ENCODE assay signal across 11 cellular contexts in the genomic region with DNA sequence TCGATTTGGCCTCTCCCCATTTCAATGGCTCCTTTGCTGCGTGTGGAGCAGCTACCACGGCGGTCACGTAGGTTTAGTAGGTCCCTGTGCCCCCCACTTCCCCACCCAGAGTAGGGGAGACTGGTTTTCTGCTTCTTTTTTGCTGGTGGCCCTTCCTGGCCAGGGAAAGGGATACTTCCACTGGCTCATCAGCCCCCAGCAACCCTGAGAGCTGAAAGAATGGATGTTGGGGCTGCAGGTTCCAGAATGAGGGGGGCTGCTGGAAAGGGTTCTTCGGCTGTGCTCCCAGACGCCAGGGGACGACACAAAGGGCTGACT.
DNase-seq lines count a peak whose midpoint lies in the region; TF ChIP-seq lines count a peak whose summit lies in the region.
"Had no signal": no experiment of that assay in that cellular context is flagged by ENCODE, and none has a peak within 500 bp of the region (broad histone marks: within the 10 kb centered on the region; RNA-seq: fewer than 3 reads in every experiment).

No MANE protein-coding gene starts in this region.

- no peak for TF ChIP-seq CTCF in suprapubic skin (IDR thresholded peaks at IDR 0.05)

- H3K27me3 Mint-ChIP-seq in activated CD4-positive, alpha-beta T cell treated with anti-CD3 and anti-CD28 coated beads, Interleukin-2, amount 10 ng/mL, durations not matched to agents 7 days and 5 days, result no peaks in the 10 kb centered on the region
- H3K27me3 Mint-ChIP-seq in activated CD4-positive, alpha-beta memory T cell treated with anti-CD3 and anti-CD28 coated beads for 36 hours, result no peaks in the 10 kb centered on the region

- H3K36me3 Mint-ChIP-seq in activated CD4-positive, alpha-beta T cell treated with anti-CD3 and anti-CD28 coated beads, Interleukin-2, amount 10 ng/mL, durations not matched to agents 7 days and 5 days (ENCODE audit: low read depth), result peaks cover 4% of the 10 kb centered on the region
- peaks cover 3% of the 10 kb centered on the region for H3K36me3 Mint-ChIP-seq in activated CD4-positive, alpha-beta memory T cell treated with anti-CD3 and anti-CD28 coated beads for 36 hours
- H3K36me3 Mint-ChIP-seq: activated naive CD4-positive, alpha-beta T cell treated with anti-CD3 and anti-CD28 coated beads, Interleukin-2, amount 50 U/mL, for 72 hours had no signal

- peak overlapping the region; percentile 83 for H3K4me3 ChIP-seq in suprapubic skin

- no peaks in the 10 kb centered on the region for H3K36me3 ChIP-seq in suprapubic skin

- no peaks in the 10 kb centered on the region for H3K9me3 Mint-ChIP-seq in activated CD4-positive, alpha-beta T cell treated with anti-CD3 and anti-CD28 coated beads, Interleukin-2, amount 10 ng/mL, durations not matched to agents 7 days and 5 days
- H3K9me3 Mint-ChIP-seq in activated CD4-positive, alpha-beta memory T cell treated with anti-CD3 and anti-CD28 coated beads for 36 hours, result no peaks in the 10 kb centered on the region
- H3K9me3 Mint-ChIP-seq: activated naive CD4-positive, alpha-beta T cell treated with anti-CD3 and anti-CD28 coated beads, Interleukin-2, amount 50 U/mL, for 72 hours had no signal

- H3K4me1 ChIP-seq in suprapubic skin, result peaks cover 95% of the 10 kb centered on the region

- no peak for TF ChIP-seq POLR2A in suprapubic skin (IDR thresholded peaks at IDR 0.05)

- H3K4me1 Mint-ChIP-seq in activated CD4-positive, alpha-beta T cell treated with anti-CD3 and anti-CD28 coated beads, Interleukin-2, amount 10 ng/mL, durations not matched to agents 7 days and 5 days, result peaks cover 61% of the 10 kb centered on the region
- peaks cover 49% of the 10 kb centered on the region for H3K4me1 Mint-ChIP-seq in activated CD4-positive, alpha-beta memory T cell treated with anti-CD3 and anti-CD28 coated beads for 36 hours (ENCODE audit: low read depth)

- DNase-seq in activated CD4-positive, alpha-beta T cell treated with anti-CD3 and anti-CD28 coated beads, Interleukin-2, amount 10 ng/mL, durations not matched to agents 7 days and 5 days, result no peak
- no peak for DNase-seq in activated CD4-positive, alpha-beta T cell treated with anti-CD3 and anti-CD28 coated beads, Interleukin-2, amount 50 U/mL, for 4 hours
- no peak for DNase-seq in activated CD4-positive, alpha-beta memory T cell treated with anti-CD3 and anti-CD28 coated beads for 36 hours
- DNase-seq in inferior parietal cortex (ENCODE audit: extremely low spot score) (peak; percentile 78), suprapubic skin (ENCODE audit: low spot score in 2 of 2) (no peak), kidney glomerular epithelial cell (lab: John Stamatoyannopoulos, UW) (no peak), C1 segment of cervical spinal cord (lab: John Stamatoyannopoulos, UW) (no peak)
- no peak for DNase-seq in stimulated activated CD8-positive, alpha-beta memory T cell treated with anti-CD3 and anti-CD28 coated beads, Interleukin-4, amount 100 ng/mL, for 48 hours
- DNase-seq: NCI-H1092; stimulated activated CD4-positive, alpha-beta T cell treated with anti-CD3 and anti-CD28 coated beads, Interleukin-4, amount 100 ng/mL, for 1 hour had no signal

- H3K27ac Mint-ChIP-seq in activated CD4-positive, alpha-beta T cell treated with anti-CD3 and anti-CD28 coated beads, Interleukin-2, amount 10 ng/mL, durations not matched to agents 7 days and 5 days, result peak overlapping the region; percentile 93
- H3K27ac Mint-ChIP-seq in activated CD4-positive, alpha-beta memory T cell treated with anti-CD3 and anti-CD28 coated beads for 36 hours, result peak overlapping the region; percentile 92

- H3K27me3 ChIP-seq in suprapubic skin, result no peaks in the 10 kb centered on the region

- no peak overlapping the region for H3K4me3 Mint-ChIP-seq in activated CD4-positive, alpha-beta T cell treated with anti-CD3 and anti-CD28 coated beads, Interleukin-2, amount 10 ng/mL, durations not matched to agents 7 days and 5 days
- no peak overlapping the region for H3K4me3 Mint-ChIP-seq in activated CD4-positive, alpha-beta memory T cell treated with anti-CD3 and anti-CD28 coated beads for 36 hours

- H3K9me3 ChIP-seq in suprapubic skin, result no peaks in the 10 kb centered on the region

- CTCF ChIA-PET in activated CD4-positive, alpha-beta T cell treated with anti-CD3 and anti-CD28 coated beads, Interleukin-2, amount 10 ng/mL, durations not matched to agents 7 days and 5 days (lab: Charles Lee), result interaction anchor here (2.4 kb wide), 1 partner anchor 14 kb away, joined by 6 read pairs; no protein-coding TSS in a partner anchor
- CTCF ChIA-PET in activated CD4-positive, alpha-beta memory T cell treated with anti-CD3 and anti-CD28 coated beads for 36 hours (lab: Charles Lee), result interaction anchor here (1.4 kb wide), 1 partner anchor 11 kb away, joined by 3 read pairs; no protein-coding TSS in a partner anchor

- POLR2A ChIA-PET in activated CD4-positive, alpha-beta T cell treated with anti-CD3 and anti-CD28 coated beads, Interleukin-2, amount 10 ng/mL, durations not matched to agents 7 days and 5 days (lab: Charles Lee), result no interaction called here
- POLR2A ChIA-PET in activated CD4-positive, alpha-beta memory T cell treated with anti-CD3 and anti-CD28 coated beads for 36 hours (lab: Charles Lee), result no interaction called here

- 22% methylated on average over 8 of the region's 8 CpGs for WGBS in suprapubic skin

- intact Hi-C loops in activated CD4-positive, alpha-beta memory T cell treated with anti-CD3 and anti-CD28 coated beads for 36 hours (cut with micrococcal nuclease), result loop anchor here (2.0 kb wide), 1 partner anchor 13 kb away; no protein-coding TSS in a partner anchor

- TF ChIP-seq EP300 in suprapubic skin (IDR thresholded peaks at IDR 0.05), result no peak

- H3K27ac ChIP-seq in suprapubic skin, result peak overlapping the region; percentile 98
